In genomic region chr17:29642171-29642611, GRCh38 we compare ENCODE assay signal across 11 cellular contexts. TPM values are rescaled to one million over a fixed set of nuclear protein-coding genes. Genes with fewer than 3 reads are reported as not detected.
DNase-seq lines count a peak whose midpoint lies in the region; ATAC-seq and TF ChIP-seq lines count a peak whose summit lies in the region.
"Had no signal": no experiment of that assay in that cellular context is flagged by ENCODE, and none has a peak within 500 bp of the region (broad histone marks: within the 10 kb centered on the region; RNA-seq: fewer than 3 reads in every experiment).

No MANE protein-coding gene starts in this region.

- H3K4me1 ChIP-seq in heart right ventricle (peaks cover 42 to 83% (median 77%) of the 10 kb centered on the region in 9 donors), vagina (peaks cover 78% of the 10 kb centered on the region)

- H3K27ac ChIP-seq in heart right ventricle (peak overlapping the region; percentile 68 to 86 (median 76)), vagina (peak overlapping the region; percentile 87)

- peaks cover 0 to 58% (median under 1%) of the 10 kb centered on the region in 9 donors for H3K36me3 ChIP-seq in heart right ventricle
- no peaks in the 10 kb centered on the region for H3K36me3 ChIP-seq in vagina

- DNase-seq in heart right ventricle = no peak
- no peak for DNase-seq in left cardiac atrium
- peak; percentile 63 for DNase-seq in NCI-H82 treated with DMSO at 0.1 percent for 48 hours (lab: John Stamatoyannopoulos, UW; ENCODE audit: unreplicated experiment)
- DNase-seq in left kidney (ENCODE audit: low read depth, low spot score) = peak; percentile 97
- no peak for DNase-seq in vagina (ENCODE audit: extremely low spot score in 2 of 2)
- no peak for DNase-seq in activated gamma-delta T cell (lab: John Stamatoyannopoulos, UW)
- DNase-seq: activated CD8-positive, alpha-beta memory T cell treated with anti-CD3 and anti-CD28 coated beads, Interleukin-2, amount 10 ng/mL, durations not matched to agents 7 days and 5 days; Calu3; NCI-H146 had no signal

- WGBS in heart right ventricle, 2 donors = 49 to 59% methylated on average over 2 of the region's 2 CpGs

- intact Hi-C loops in heart right ventricle (cut with DNase I) = loop anchor here in 7 of 10 donors (2.0 to 5.0 kb wide), 4 partner anchors 105 to 290 kb away; partner anchors contain the start of gene SSH2 (in 1 of the 7)
- intact Hi-C loops in left cardiac atrium (cut with DNase I) = loop anchor here in 1 of 2 donors (5.0 kb wide), 1 partner anchor 120 kb away; no protein-coding TSS in a partner anchor
- intact Hi-C loops in vagina (cut with DNase I) = no loop called here

- H3K9me3 ChIP-seq in heart right ventricle = no peaks in the 10 kb centered on the region
- H3K9me3 ChIP-seq in vagina = no peaks in the 10 kb centered on the region

- ATAC-seq in heart right ventricle = no peak
- ATAC-seq in left cardiac atrium = no peak
- no peak for ATAC-seq in GM19035 (IDR thresholded peaks at IDR 0.05; ENCODE audit: unreplicated experiment)
- no peak for ATAC-seq in GM18505 (IDR thresholded peaks at IDR 0.05; ENCODE audit: unreplicated experiment)
- ATAC-seq: activated CD8-positive, alpha-beta memory T cell treated with anti-CD3 and anti-CD28 coated beads, Interleukin-2, amount 10 ng/mL, durations not matched to agents 7 days and 5 days had no signal

- TF ChIP-seq POLR2A in vagina (IDR thresholded peaks at IDR 0.05) = no peak
- TF ChIP-seq POLR2A in GM18505 (IDR thresholded peaks at IDR 0.05; ENCODE audit: borderline replicate concordance, extremely low read depth, insufficient read depth, insufficient read length) = no peak

- H3K27me3 ChIP-seq in heart right ventricle (no peaks in the 10 kb centered on the region), vagina (no peaks in the 10 kb centered on the region)

- TF ChIP-seq CTCF in heart right ventricle (IDR thresholded peaks at IDR 0.05) (no peak), vagina (IDR thresholded peaks at IDR 0.05) (no peak)

- H3K4me3 ChIP-seq in heart right ventricle = no peak overlapping the region
- no peak overlapping the region for H3K4me3 ChIP-seq in vagina

RNA-seq across cellular contexts. Expression of gene CORO6, which starts 19.5 kb away (rescaled TPM):
- total RNA-seq in heart right ventricle = 100 to 1,000 TPM in 4 of 10 donors, 10 to 100 TPM in 6; 72.0 to 110 (median 90.9) TPM
- 100 to 1,000 TPM in 1 of 2 donors, 10 to 100 TPM in 1; 53.2 to 262 TPM for polyA plus RNA-seq in heart right ventricle
- total RNA-seq in left cardiac atrium = 10 to 100 TPM; 67.0 to 82.1 TPM
- 23.6 TPM for total RNA-seq in vagina

RNA-seq across cellular contexts. Expression of gene ANKRD13B, which starts 49.3 kb away (rescaled TPM):
- total RNA-seq in heart right ventricle (1 to 10 TPM; 2.5 to 9.1 (median 5.5) TPM), left cardiac atrium (10 to 100 TPM in 1 of 2 donors, 1 to 10 TPM in 1; 8.1 to 10.5 TPM), vagina (7.9 TPM)
- polyA plus RNA-seq in heart right ventricle = 1 to 10 TPM; 6.2 to 9.7 TPM

RNA-seq across cellular contexts. Expression of gene GIT1, which starts 52.7 kb away (rescaled TPM):
- total RNA-seq in heart right ventricle = 10 to 100 TPM; 20.6 to 34.7 (median 28.1) TPM
- 10 to 100 TPM; 31.6 to 35.4 TPM for polyA plus RNA-seq in heart right ventricle
- total RNA-seq in left cardiac atrium = 10 to 100 TPM; 30.8 to 44.0 TPM
- total RNA-seq in vagina = 39.8 TPM

Comparison
In these comparisons a context has a peak if more than half of its experiments do, and no peak if none do; other contexts are left out.
1. DNase-seq: peak in NCI-H82 treated with DMSO at 0.1 percent for 48 hours (single experiment) and left kidney (single experiment); none in heart right ventricle (0 of 2), left cardiac atrium (single experiment), vagina (0 of 2) and activated gamma-delta T cell (single experiment).